ENCODE assay signal across 9 cellular contexts in the genomic region with DNA sequence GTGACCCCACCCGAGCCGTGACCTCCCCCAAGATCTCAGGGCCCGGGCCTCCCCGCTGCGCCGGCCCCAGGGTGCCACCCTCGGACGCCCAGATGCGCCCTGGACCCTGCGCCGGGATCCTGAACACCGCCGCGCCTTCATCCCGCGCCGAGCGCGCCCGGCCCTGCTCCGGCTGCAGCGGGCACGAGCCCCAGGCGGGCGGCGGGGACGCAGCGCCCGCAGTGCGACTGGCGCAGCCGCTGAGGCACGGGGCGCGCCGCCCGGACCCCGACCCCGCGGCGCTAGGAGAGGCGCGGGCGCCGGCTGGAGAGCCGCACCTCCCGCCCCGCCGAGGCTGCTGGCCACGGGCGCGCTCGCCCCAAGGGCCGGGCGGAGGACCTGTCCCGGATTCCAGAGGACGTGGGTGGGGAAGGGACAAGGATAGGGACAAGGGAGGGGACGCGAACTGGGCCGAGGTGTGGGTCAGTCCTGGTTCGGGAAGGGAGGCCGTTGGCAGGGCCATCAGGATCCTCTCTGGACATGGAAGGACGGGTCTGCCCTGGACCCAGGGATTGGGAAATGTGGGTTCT. TPM values are rescaled to one million over a fixed set of nuclear protein-coding genes. Genes with fewer than 3 reads are reported as not detected.
A peak's percentile ranks its signal among the peaks of the same experiment; 100 is the strongest.
DNase-seq lines count a peak whose midpoint lies in the region; ATAC-seq, FAIRE-seq and TF ChIP-seq lines count a peak whose summit lies in the region.
"Had no signal": no experiment of that assay in that cellular context is flagged by ENCODE, and none has a peak within 500 bp of the region (broad histone marks: within the 10 kb centered on the region; RNA-seq: fewer than 3 reads in every experiment).

No MANE protein-coding gene starts in this region.

- ATAC-seq in SK-N-SH treated with all-trans-retinoic acid at 6 μM for 48 hours (no peak), GM18502 (IDR thresholded peaks at IDR 0.05; ENCODE audit: poor library complexity, unreplicated experiment) (no peak)

- peaks cover 27% of the 10 kb centered on the region for H3F3A ChIP-seq in SK-N-SH (replicated peaks; ENCODE audit: insufficient read depth)

- H3K36me3 Mint-ChIP-seq in activated naive CD4-positive, alpha-beta T cell treated with anti-CD3 and anti-CD28 coated beads for 36 hours (ENCODE audit: low read depth): no peaks in the 10 kb centered on the region

- DNase-seq in SK-N-SH (peak; percentile 78), kidney (peak; percentile 76), substantia nigra (lab: John Stamatoyannopoulos, UW) (peak in 1 of 49 donors; percentile 71), SK-N-DZ (ENCODE audit: low spot score) (no peak), HuH-7.5 (ENCODE audit: low spot score) (no peak)
- no peak for DNase-seq in activated naive CD4-positive, alpha-beta T cell treated with anti-CD3 and anti-CD28 coated beads for 36 hours
- DNase-seq: DND-41 had no signal

- peaks cover 35% of the 10 kb centered on the region for H3K27me3 Mint-ChIP-seq in activated naive CD4-positive, alpha-beta T cell treated with anti-CD3 and anti-CD28 coated beads for 36 hours (ENCODE audit: low read depth)

- H4K20me1 ChIP-seq in SK-N-SH (ENCODE audit: insufficient read depth): no peaks in the 10 kb centered on the region

- WGBS in SK-N-SH (ENCODE audit: low lambda C conversion rate): 2% methylated on average over 9 of the region's 63 CpGs

- TF ChIP-seq CTCF in SK-N-SH (IDR thresholded peaks at IDR 0.05): no peak
- TF ChIP-seq CTCF in kidney (IDR thresholded peaks at IDR 0.05; ENCODE audit: borderline replicate concordance, extremely low read depth, insufficient read depth): no peak

- POLR2A ChIA-PET in SK-N-SH (lab: Yijun Ruan, JAX): no interaction called here

- no peaks in the 10 kb centered on the region for H3K9me2 ChIP-seq in SK-N-SH

- H3K27me3 ChIP-seq in SK-N-SH (ENCODE audit: insufficient read depth): peaks cover 42% of the 10 kb centered on the region

- H3K36me3 ChIP-seq in SK-N-SH (replicated peaks in 1 of 2; ENCODE audit: control insufficient read depth in 1 of 2, insufficient read depth in 2 of 2, low read length in 1 of 2) (no peaks in the 10 kb centered on the region), kidney (ENCODE audit: control insufficient read depth in 1 of 2, insufficient read depth in 2 of 2, low read length in 2 of 2) (no peaks in the 10 kb centered on the region)

- no peak overlapping the region for H2AFZ ChIP-seq in SK-N-SH (ENCODE audit: low read depth)

- H3K9me3 Mint-ChIP-seq in activated naive CD4-positive, alpha-beta T cell treated with anti-CD3 and anti-CD28 coated beads for 36 hours: no peaks in the 10 kb centered on the region

- H3K9ac ChIP-seq in SK-N-SH (no peak overlapping the region), kidney (ENCODE audit: low read length in 2 of 2) (peak overlapping the region in 1 of 2 donors; percentile 46)

- H3K4me1 ChIP-seq in SK-N-SH (ENCODE audit: control insufficient read depth in 1 of 2, insufficient read depth in 2 of 2, low read depth in 1 of 2, low read length in 1 of 2) (peaks cover 11 to 45% of the 10 kb centered on the region in 2 experiments; a peak in 2 of 4 replicates), kidney (ENCODE audit: control insufficient read depth in 1 of 2, insufficient read depth in 1 of 2, low read depth in 1 of 2, low read length in 2 of 2) (peaks cover 17 to 26% of the 10 kb centered on the region in 2 donors)

- CTCF ChIA-PET in SK-N-SH (lab: Yijun Ruan, JAX): interaction anchor here (1.5 to 6.3 kb wide), 2 partner anchors 19 to 197 kb away, joined by 4 to 30 read pairs; no protein-coding TSS in a partner anchor
- CTCF ChIA-PET in activated naive CD4-positive, alpha-beta T cell treated with anti-CD3 and anti-CD28 coated beads for 36 hours (lab: Charles Lee): no interaction called here

- no peaks in the 10 kb centered on the region for H3K9me3 ChIP-seq in SK-N-SH
- no peaks in the 10 kb centered on the region for H3K9me3 ChIP-seq in kidney (ENCODE audit: control insufficient read depth in 1 of 2, low read length in 2 of 2)

- no peak overlapping the region for H3K27ac Mint-ChIP-seq in activated naive CD4-positive, alpha-beta T cell treated with anti-CD3 and anti-CD28 coated beads for 36 hours

- no peak for TF ChIP-seq RAD21 in SK-N-SH (IDR thresholded peaks at IDR 0.05; ENCODE audit: low read length)

- H3K79me2 ChIP-seq in SK-N-SH (ENCODE audit: insufficient read depth): no peaks in the 10 kb centered on the region

- peaks cover 55% of the 10 kb centered on the region for H3K4me1 Mint-ChIP-seq in activated naive CD4-positive, alpha-beta T cell treated with anti-CD3 and anti-CD28 coated beads for 36 hours (ENCODE audit: low read depth)

- intact Hi-C loops in activated naive CD4-positive, alpha-beta T cell treated with anti-CD3 and anti-CD28 coated beads for 36 hours (cut with micrococcal nuclease): loop anchor here (5.0 to 10.0 kb wide), 2 partner anchors 518 to 560 kb away; partner anchors contain the start of gene LETM1
- intact Hi-C loops in kidney (cut with DNase I): no loop called here

- no peak for FAIRE-seq in kidney (lab: Jason Lieb, UNC)

- H3K4me2 ChIP-seq in SK-N-SH: peak overlapping the region; percentile 83

- TF ChIP-seq EP300 in SK-N-SH (IDR thresholded peaks at IDR 0.05; ENCODE audit: borderline replicate concordance in 1 of 2, low read depth in 1 of 2, low read length in 1 of 2): no peak

- H3K27ac ChIP-seq in SK-N-SH (ENCODE audit: low read depth in 2 of 2, low read length in 1 of 2) (no peak overlapping the region), kidney (ENCODE audit: low read depth in 2 of 2, low read length in 2 of 2) (no peak overlapping the region), substantia nigra (ENCODE audit: low read depth, low read length, poor library complexity, severe bottlenecking) (peak overlapping the region; percentile 30)

- H3K4me3 ChIP-seq in SK-N-SH (ENCODE audit: low read depth in 2 of 2, low read length in 1 of 2) (peak overlapping the region; percentile 61 to 75), kidney (ENCODE audit: low read length in 2 of 2) (peak overlapping the region; percentile 60 to 63)

- peak overlapping the region; percentile 81 for H3K4me3 Mint-ChIP-seq in activated naive CD4-positive, alpha-beta T cell treated with anti-CD3 and anti-CD28 coated beads for 36 hours

TF ChIP-seq in SK-N-SH, 30 proteins besides CTCF, POLR2A, EP300 and RAD21:
- TF ChIP-seq CHD2 (IDR thresholded peaks at IDR 0.05; ENCODE audit: low read length, partially characterized antibody): no peak

TF ChIP-seq in SK-N-SH treated with all-trans-retinoic acid at 6 μM for 48 hours, 23 proteins besides CTCF, POLR2A, EP300 and RAD21 (continues in another document):
- TF ChIP-seq TCF4 (CRISPR knock-in tag; IDR thresholded peaks at IDR 0.05; ENCODE audit: borderline replicate concordance): no peak
- TF ChIP-seq PPARA (CRISPR knock-in tag; IDR thresholded peaks at IDR 0.05; ENCODE audit: borderline replicate concordance): no peak
- TF ChIP-seq ZFP30 (CRISPR knock-in tag; IDR thresholded peaks at IDR 0.05): no peak
- no peak for TF ChIP-seq ZNF8 (CRISPR knock-in tag; IDR thresholded peaks at IDR 0.05)
- no peak for TF ChIP-seq ZNF70 (CRISPR knock-in tag; IDR thresholded peaks at IDR 0.05)
- no peak for TF ChIP-seq ZNF565 (CRISPR knock-in tag; conservative IDR thresholded peaks at IDR 0.05; ENCODE audit: low read depth)

RNA-seq across cellular contexts. Expression of gene ZFYVE28, which starts 1.2 kb away (rescaled TPM):
- 2.9 and 3.2 TPM in 2 replicates for polyA plus RNA-seq in SK-N-SH (2012; rRNA removed)
- polyA plus RNA-seq in SK-N-SH (2012; cell fraction: cytosol; rRNA removed): 1.4 and 1.8 TPM in 2 replicates
- 8.3 and 9.4 TPM in 2 replicates for polyA plus RNA-seq in SK-N-SH (2012; cell fraction: nucleus; rRNA removed)
- total RNA-seq in activated naive CD4-positive, alpha-beta T cell treated with anti-CD3 and anti-CD28 coated beads for 36 hours: 1 to 10 TPM; 5.3 to 6.2 TPM
- 18.9 TPM for total RNA-seq in kidney
- 8.0 TPM for polyA plus RNA-seq in kidney (ENCODE audit: insufficient read depth, low read depth, low replicate concordance)
- polyA plus RNA-seq in SK-N-DZ (2014; cell fraction: cytosol; rRNA removed): 0.77 TPM in 1 of 2 replicates, not detected in the other
- polyA plus RNA-seq in SK-N-DZ (2014; cell fraction: nucleus; rRNA removed): 0.91 TPM in 1 of 2 replicates, not detected in the other

RNA-seq across cellular contexts. Expression of gene CFAP99, which starts 1.5 kb away (rescaled TPM):
- polyA plus RNA-seq in SK-N-SH (2012; rRNA removed) (0.13 and 0.55 TPM in 2 replicates), kidney (ENCODE audit: insufficient read depth, low read depth, low replicate concordance) (1.5 TPM)
- polyA plus RNA-seq in SK-N-SH (2012; cell fraction: cytosol; rRNA removed): 0.04 and 0.13 TPM in 2 replicates
- 0.31 and 0.43 TPM in 2 replicates for polyA plus RNA-seq in SK-N-SH (2012; cell fraction: nucleus; rRNA removed)
- not detected for total RNA-seq in activated naive CD4-positive, alpha-beta T cell treated with anti-CD3 and anti-CD28 coated beads for 36 hours
- total RNA-seq in kidney: 1.7 TPM
- polyA plus RNA-seq in SK-N-DZ (2014; cell fraction: cytosol; rRNA removed): not detected in 2 replicates
- not detected in 2 replicates for polyA plus RNA-seq in SK-N-DZ (2014; cell fraction: nucleus; rRNA removed)

RNA-seq across cellular contexts. Expression of gene RNF4, which starts 51.6 kb away (rescaled TPM):
- polyA plus RNA-seq in SK-N-SH (2012; rRNA removed) (60.7 and 85.3 TPM in 2 replicates), kidney (ENCODE audit: insufficient read depth, low read depth, low replicate concordance) (24.2 TPM)
- polyA plus RNA-seq in SK-N-SH (2012; cell fraction: cytosol; rRNA removed): 71.4 and 78.1 TPM in 2 replicates
- polyA plus RNA-seq in SK-N-SH (2012; cell fraction: nucleus; rRNA removed): 48.6 and 65.2 TPM in 2 replicates
- 10 to 100 TPM; 69.2 to 73.1 TPM for total RNA-seq in activated naive CD4-positive, alpha-beta T cell treated with anti-CD3 and anti-CD28 coated beads for 36 hours
- 61.5 TPM for total RNA-seq in kidney
- polyA plus RNA-seq in SK-N-DZ (2014; cell fraction: cytosol; rRNA removed): 40.6 and 63.2 TPM in 2 replicates
- 31.6 and 34.1 TPM in 2 replicates for polyA plus RNA-seq in SK-N-DZ (2014; cell fraction: nucleus; rRNA removed)

Comparison
In these comparisons a context has a peak if more than half of its experiments do, and no peak if none do; other contexts are left out.
1. DNase-seq: peak in SK-N-SH (single experiment) and kidney (single experiment); none in activated naive CD4-positive, alpha-beta T cell treated with anti-CD3 and anti-CD28 coated beads for 36 hours (single experiment), SK-N-DZ (single experiment) and HuH-7.5 (single experiment).